ENCODE assay signal across 32 cellular contexts in genomic region chr11:60937144-60937527, GRCh38. TPM values are rescaled to one million over a fixed set of nuclear protein-coding genes. Genes with fewer than 3 reads are reported as not detected.
DNase-seq lines count a peak whose midpoint lies in the region; ATAC-seq, FAIRE-seq and TF ChIP-seq lines count a peak whose summit lies in the region.
"Had no signal": no experiment of that assay in that cellular context is flagged by ENCODE, and none has a peak within 500 bp of the region (broad histone marks: within the 10 kb centered on the region; RNA-seq: fewer than 3 reads in every experiment).

No MANE protein-coding gene starts in this region.

- intact Hi-C loops in HepG2 (cut with micrococcal nuclease; ENCODE audit: unreplicated experiment) (no loop called here), left lung (cut with DNase I) (no loop called here), sciatic nerve (cut with DNase I) (no loop called here)

- TF ChIP-seq RAD21 in liver (IDR thresholded peaks at IDR 0.05) (no peak), HepG2 (CRISPR knock-in tag; IDR thresholded peaks at IDR 0.05) (no peak)

- in situ Hi-C loops in HepG2 (cut with HindIII; ENCODE audit: extremely low pct_ligation_motif_present, low pct_unique_long_range_greater_than_20kb): no loop called here

- H3K4me1 ChIP-seq in liver (ENCODE audit: control insufficient read depth in 4 of 4, insufficient read depth in 4 of 4, low read length in 3 of 4) (no peaks in the 10 kb centered on the region), HepG2 (ENCODE audit: insufficient read depth, low read length) (no peaks in the 10 kb centered on the region), left lung (peaks cover 0 to 6% of the 10 kb centered on the region in 2 donors), MM.1S (ENCODE audit: low read length) (no peaks in the 10 kb centered on the region)
- H3K4me1 ChIP-seq: SJCRH30 had no signal

- POLR2A ChIA-PET in HepG2 (lab: Yijun Ruan, JAX): no interaction called here

- H3K79me2 ChIP-seq in HepG2 (ENCODE audit: insufficient read depth, low read length) (no peaks in the 10 kb centered on the region), MM.1S (ENCODE audit: low read length) (no peaks in the 10 kb centered on the region)

- no peak for FAIRE-seq in HepG2 (lab: Jason Lieb, UNC)
- FAIRE-seq: K562, keratinocyte, RCC 7860 had no signal

- WGBS in liver: 75% methylated on average over 12 of the region's 12 CpGs
- WGBS in HepG2 (ENCODE audit: low lambda C conversion rate): 86% methylated on average over 10 of the region's 12 CpGs

- H3K9ac ChIP-seq in liver (ENCODE audit: low read depth in 1 of 2, low read length in 2 of 2) (no peak overlapping the region), HepG2 (ENCODE audit: insufficient read depth, low read depth, low read length) (no peak overlapping the region), MM.1S (ENCODE audit: low read length) (no peak overlapping the region)

- H3K9me2 ChIP-seq in MM.1S (replicated peaks; ENCODE audit: insufficient read depth, low read length): no peaks in the 10 kb centered on the region

- H3F3A ChIP-seq in MM.1S (ENCODE audit: insufficient read depth, low read length): no peaks in the 10 kb centered on the region

- CTCF ChIA-PET in HepG2 (lab: Yijun Ruan, JAX; ENCODE audit: low intra/inter-chr PET ratio, low total read pairs): no interaction called here

- TF ChIP-seq CTCF in liver (IDR thresholded peaks at IDR 0.05; ENCODE audit: low read depth, low read length, missing input control) (no peak), HepG2 (CRISPR knock-in tag; IDR thresholded peaks at IDR 0.05) (no peak), left lung (IDR thresholded peaks at IDR 0.05) (no peak), MM.1S (IDR thresholded peaks at IDR 0.05; ENCODE audit: low read length) (no peak)

- TF ChIP-seq POLR2A in HepG2 (IDR thresholded peaks at IDR 0.05; ENCODE audit: insufficient read depth in 1 of 2, low read depth in 2 of 2, low read length in 2 of 2): no peak

- H3K27ac ChIP-seq in liver (ENCODE audit: low read depth in 1 of 2, low read length in 2 of 2) (no peak overlapping the region), HepG2 (ENCODE audit: extremely low read length, insufficient read depth, low read length) (no peak overlapping the region), left lung (peak overlapping the region; percentile 53), MM.1S (ENCODE audit: low read length) (no peak overlapping the region)
- H3K27ac ChIP-seq: SJCRH30 had no signal

- TF ChIP-seq EP300 in HepG2 (IDR thresholded peaks at IDR 0.05; ENCODE audit: low read depth in 2 of 2, low read length in 2 of 2) (no peak), HepG2 (CRISPR knock-in tag; IDR thresholded peaks at IDR 0.05; ENCODE audit: borderline replicate concordance) (no peak)

- H3K4me3 ChIP-seq in liver (ENCODE audit: low read depth in 1 of 3, low read length in 3 of 3) (no peak overlapping the region), HepG2 (replicated peaks in 1 of 3; ENCODE audit: insufficient read depth in 1 of 3, low read depth in 2 of 3, low read length in 3 of 3) (no peak overlapping the region), left lung (no peak overlapping the region), MM.1S (ENCODE audit: low read length) (no peak overlapping the region)
- H3K4me3 ChIP-seq: breast epithelium, coronary artery, K562, MG63, SJCRH30, smooth muscle cell had no signal

- no TSS peak for BruUV-seq in HepG2 (replicated peaks; lab: Mats Ljungman, UMichigan)

- H2AFZ ChIP-seq in HepG2 (ENCODE audit: low read length): no peak overlapping the region
- no peak overlapping the region for H2AFZ ChIP-seq in MM.1S (ENCODE audit: low read length)

- no peak for DNase-seq in HepG2 (ENCODE audit: low spot score)
- no peak for DNase-seq in left lung
- DNase-seq in sciatic nerve (ENCODE audit: low spot score): no peak
- no peak for DNase-seq in MM.1S
- DNase-seq in NCI-H526 (lab: John Stamatoyannopoulos, UW): no peak
- DNase-seq in stimulated activated CD4-positive, alpha-beta T cell treated with anti-CD3 and anti-CD28 coated beads, Interleukin-12 subunit alpha, Interleukin-12 subunit beta, amount 100 ng/mL, for 4 hours: no peak
- DNase-seq: activated CD4-positive, alpha-beta T cell treated with anti-CD3 and anti-CD28 coated beads, Interleukin-2, amount 50 U/mL, for 48 hours; activated CD4-positive, CD25-positive, alpha-beta regulatory T cell; activated naive CD4-positive, alpha-beta T cell treated with anti-CD3 and anti-CD28 coated beads, Interleukin-2, amount 50 U/mL, for 16 hours; amniotic stem cell; CD4-positive, CD25-positive, alpha-beta regulatory T cell; DND-41; endodermal cell; HCEC 1CT; mesendoderm; MG63; NCI-H345; NCI-H748 treated with DMSO at 0.1 percent for 48 hours; SJCRH30; T-cell had no signal

- peaks cover 2 to 33% (median 11%) of the 10 kb centered on the region in 4 donors for H3K36me3 ChIP-seq in liver (ENCODE audit: control insufficient read depth in 4 of 4, insufficient read depth in 3 of 4, low read depth in 1 of 4, low read length in 3 of 4)
- H3K36me3 ChIP-seq in HepG2 (replicated peaks in 1 of 2; ENCODE audit: control insufficient read depth in 1 of 2, insufficient read depth in 2 of 2, low read length in 2 of 2): no peaks in the 10 kb centered on the region
- H3K36me3 ChIP-seq in left lung: peaks cover 0 to 64% of the 10 kb centered on the region in 2 donors
- no peaks in the 10 kb centered on the region for H3K36me3 ChIP-seq in MM.1S (replicated peaks; ENCODE audit: insufficient read depth, low read length)
- H3K36me3 ChIP-seq: breast epithelium, MG63, SJCRH30 had no signal

- H4K20me1 ChIP-seq in HepG2 (ENCODE audit: insufficient read depth, low read length) (no peaks in the 10 kb centered on the region), MM.1S (ENCODE audit: insufficient read depth, low read length) (no peaks in the 10 kb centered on the region)

- ATAC-seq in HepG2: no peak
- ATAC-seq in left lung: no peak
- peak; percentile 35 for ATAC-seq in sciatic nerve
- no peak for ATAC-seq in HG03378 (IDR thresholded peaks at IDR 0.05; ENCODE audit: unreplicated experiment)
- ATAC-seq: activated T-helper 17 cell treated with anti-CD3 and anti-CD28 coated beads, Interleukin-2, amount 50 U/mL, for 72 hours; K562; T-cell had no signal

- no peaks in the 10 kb centered on the region for H3K9me3 ChIP-seq in liver (ENCODE audit: control insufficient read depth in 4 of 4, low read length in 3 of 4)
- no peaks in the 10 kb centered on the region for H3K9me3 ChIP-seq in HepG2 (ENCODE audit: low read length)
- H3K9me3 ChIP-seq in left lung: no peaks in the 10 kb centered on the region
- no peaks in the 10 kb centered on the region for H3K9me3 ChIP-seq in MM.1S (replicated peaks; ENCODE audit: insufficient read depth, low read length)
- H3K9me3 ChIP-seq: breast epithelium, MG63, SJCRH30 had no signal

- no peaks in the 10 kb centered on the region for H3K27me3 ChIP-seq in liver (ENCODE audit: control insufficient read depth in 4 of 4, insufficient read depth in 4 of 4, low read length in 3 of 4)
- peaks cover 0 to 2% of the 10 kb centered on the region in 2 experiments; a peak in 2 of 5 replicates for H3K27me3 ChIP-seq in HepG2 (ENCODE audit: control insufficient read depth in 1 of 2, insufficient read depth in 2 of 2, low read length in 2 of 2)
- H3K27me3 ChIP-seq in left lung: no peaks in the 10 kb centered on the region
- peaks cover 32% of the 10 kb centered on the region for H3K27me3 ChIP-seq in MM.1S (replicated peaks; ENCODE audit: insufficient read depth, low read length)
- H3K27me3 ChIP-seq: breast epithelium, MG63, SJCRH30 had no signal

- H3K4me2 ChIP-seq in HepG2 (ENCODE audit: low read depth, low read length) (no peak overlapping the region), MM.1S (ENCODE audit: low read depth, low read length) (no peak overlapping the region)
- H3K4me2 ChIP-seq: smooth muscle cell had no signal

RNA-seq across cellular contexts. Expression of gene TMEM132A, which starts 12.9 kb away (rescaled TPM):
- 1 to 10 TPM; 1.0 to 1.6 TPM for total RNA-seq in liver
- 1 to 10 TPM in 1 of 2 donors, under 1 TPM in 1; 0.60 to 1.1 TPM for polyA plus RNA-seq in liver
- 8.4 and 32.9 TPM in 2 replicates for total RNA-seq in HepG2 (2016; rRNA removed; fragmentation: Illumina TruSeq; extraction: Trizol)
- 5.1 and 6.9 TPM in 2 replicates for total RNA-seq in HepG2 (2016; cell fraction: cytosol; rRNA removed; fragmentation: Illumina TruSeq; extraction: Trizol; ENCODE audit: low read depth)
- 6.9 and 31.8 TPM in 2 replicates for total RNA-seq in HepG2 (2016; cell fraction: insoluble cytoplasmic fraction; rRNA removed; fragmentation: Illumina TruSeq; extraction: Trizol)
- 11.9 and 13.4 TPM in 2 replicates for total RNA-seq in HepG2 (2016; cell fraction: membrane; rRNA removed; fragmentation: Illumina TruSeq; extraction: Trizol)
- total RNA-seq in HepG2 (2016; cell fraction: nucleus; rRNA removed; fragmentation: Illumina TruSeq; extraction: Trizol): 34.0 and 34.7 TPM in 2 replicates
- 11.1 and 22.7 TPM in 2 replicates for polyA plus RNA-seq in HepG2 (2011; rRNA removed)
- 16.2 and 18.8 TPM in 2 replicates for polyA plus RNA-seq in HepG2 (2011; cell fraction: cytosol; rRNA removed)
- polyA plus RNA-seq in HepG2 (2011; cell fraction: nucleus; rRNA removed): 103 and 122 TPM in 2 replicates
- 19.3 and 25.4 TPM in 2 replicates for polyA plus RNA-seq in HepG2 (2012)
- polyA plus RNA-seq in HepG2 (2016; cell fraction: cytosol; fragmentation: Illumina TruSeq; extraction: Trizol; ENCODE audit: low read depth): 3.3 and 4.8 TPM in 2 replicates
- polyA plus RNA-seq in HepG2 (2016; cell fraction: insoluble cytoplasmic fraction; fragmentation: Illumina TruSeq; extraction: Trizol; ENCODE audit: low read depth): 7.6 and 10.7 TPM in 2 replicates
- polyA plus RNA-seq in HepG2 (2016; cell fraction: membrane; fragmentation: Illumina TruSeq; extraction: Trizol; ENCODE audit: low read depth): 8.3 and 10.4 TPM in 2 replicates
- 64.1 and 72.1 TPM in 2 replicates for polyA plus RNA-seq in HepG2 (2016; cell fraction: nucleus; fragmentation: Illumina TruSeq; extraction: Trizol; ENCODE audit: insufficient read depth, low read depth)
- 19.8 and 31.0 TPM in 2 replicates for polyA minus RNA-seq in HepG2 (2011; rRNA and poly(A)+ RNA removed; ENCODE audit: low replicate concordance)
- 15.7 and 16.8 TPM in 2 replicates for polyA minus RNA-seq in HepG2 (2011; cell fraction: cytosol; rRNA and poly(A)+ RNA removed)
- polyA minus RNA-seq in HepG2 (2011; cell fraction: nucleus; rRNA and poly(A)+ RNA removed): 19.7 and 26.0 TPM in 2 replicates
- total RNA-seq in left lung: 10 to 100 TPM; 12.3 to 37.1 TPM
- total RNA-seq in sciatic nerve: 34.2 TPM
- total RNA-seq: CD4-positive, CD25-positive, alpha-beta regulatory T cell had no signal
- polyA plus RNA-seq: CD4-positive, CD25-positive, alpha-beta regulatory T cell had no signal

RNA-seq across cellular contexts. Expression of gene SLC15A3, which starts 14.8 kb away (rescaled TPM):
- total RNA-seq in liver (10 to 100 TPM in 1 of 2 donors, 1 to 10 TPM in 1; 9.0 to 20.9 TPM), HepG2 (2016; rRNA removed; fragmentation: Illumina TruSeq; extraction: Trizol) (0.58 and 0.77 TPM in 2 replicates), left lung (10 to 100 TPM; 60.4 to 96.4 TPM), sciatic nerve (49.4 TPM)
- polyA plus RNA-seq in liver (10 to 100 TPM; 13.1 to 19.6 TPM), HepG2 (2011; rRNA removed) (0.45 and 1.1 TPM in 2 replicates)
- total RNA-seq in HepG2 (2016; cell fraction: cytosol; rRNA removed; fragmentation: Illumina TruSeq; extraction: Trizol; ENCODE audit: low read depth): 0.09 TPM in 1 of 2 replicates, not detected in the other
- 0.49 and 1.1 TPM in 2 replicates for total RNA-seq in HepG2 (2016; cell fraction: insoluble cytoplasmic fraction; rRNA removed; fragmentation: Illumina TruSeq; extraction: Trizol)
- total RNA-seq in HepG2 (2016; cell fraction: membrane; rRNA removed; fragmentation: Illumina TruSeq; extraction: Trizol): 0.49 and 1.1 TPM in 2 replicates
- total RNA-seq in HepG2 (2016; cell fraction: nucleus; rRNA removed; fragmentation: Illumina TruSeq; extraction: Trizol): 1.8 and 2.8 TPM in 2 replicates
- polyA plus RNA-seq in HepG2 (2011; cell fraction: cytosol; rRNA removed): 0.23 and 0.60 TPM in 2 replicates
- 0.97 and 1.0 TPM in 2 replicates for polyA plus RNA-seq in HepG2 (2011; cell fraction: nucleus; rRNA removed)
- 0.27 TPM in 1 of 2 replicates, not detected in the other for polyA plus RNA-seq in HepG2 (2012)
- polyA plus RNA-seq in HepG2 (2016; cell fraction: cytosol; fragmentation: Illumina TruSeq; extraction: Trizol; ENCODE audit: low read depth): 0.18 and 0.51 TPM in 2 replicates
- polyA plus RNA-seq in HepG2 (2016; cell fraction: insoluble cytoplasmic fraction; fragmentation: Illumina TruSeq; extraction: Trizol; ENCODE audit: low read depth): 0.53 and 0.84 TPM in 2 replicates
- 0.44 and 0.58 TPM in 2 replicates for polyA plus RNA-seq in HepG2 (2016; cell fraction: membrane; fragmentation: Illumina TruSeq; extraction: Trizol; ENCODE audit: low read depth)
- polyA plus RNA-seq in HepG2 (2016; cell fraction: nucleus; fragmentation: Illumina TruSeq; extraction: Trizol; ENCODE audit: insufficient read depth, low read depth): 1.3 TPM in 1 of 2 replicates, not detected in the other
- polyA minus RNA-seq in HepG2 (2011; rRNA and poly(A)+ RNA removed; ENCODE audit: low replicate concordance): 1.4 and 4.0 TPM in 2 replicates
- polyA minus RNA-seq in HepG2 (2011; cell fraction: cytosol; rRNA and poly(A)+ RNA removed): 0.97 and 1.5 TPM in 2 replicates
- polyA minus RNA-seq in HepG2 (2011; cell fraction: nucleus; rRNA and poly(A)+ RNA removed): 1.5 and 1.6 TPM in 2 replicates

RNA-seq across cellular contexts. Expression of gene TMEM109, which starts 23.2 kb away (rescaled TPM):
- 10 to 100 TPM; 20.6 to 21.2 TPM for total RNA-seq in liver
- polyA plus RNA-seq in liver: 10 to 100 TPM; 40.0 to 40.3 TPM
- total RNA-seq in HepG2 (2016; rRNA removed; fragmentation: Illumina TruSeq; extraction: Trizol): 10.7 and 18.0 TPM in 2 replicates
- 4.0 TPM in 2 replicates for total RNA-seq in HepG2 (2016; cell fraction: cytosol; rRNA removed; fragmentation: Illumina TruSeq; extraction: Trizol; ENCODE audit: low read depth)
- 10.2 and 18.3 TPM in 2 replicates for total RNA-seq in HepG2 (2016; cell fraction: insoluble cytoplasmic fraction; rRNA removed; fragmentation: Illumina TruSeq; extraction: Trizol)
- total RNA-seq in HepG2 (2016; cell fraction: membrane; rRNA removed; fragmentation: Illumina TruSeq; extraction: Trizol): 8.4 and 9.5 TPM in 2 replicates
- 14.1 and 14.6 TPM in 2 replicates for total RNA-seq in HepG2 (2016; cell fraction: nucleus; rRNA removed; fragmentation: Illumina TruSeq; extraction: Trizol)
- polyA plus RNA-seq in HepG2 (2011; rRNA removed): 7.7 and 12.2 TPM in 2 replicates
- polyA plus RNA-seq in HepG2 (2011; cell fraction: cytosol; rRNA removed): 9.5 and 10.2 TPM in 2 replicates
- polyA plus RNA-seq in HepG2 (2011; cell fraction: nucleus; rRNA removed): 5.5 and 8.4 TPM in 2 replicates
- 12.8 and 19.4 TPM in 2 replicates for polyA plus RNA-seq in HepG2 (2012)
- polyA plus RNA-seq in HepG2 (2016; cell fraction: cytosol; fragmentation: Illumina TruSeq; extraction: Trizol; ENCODE audit: low read depth): 3.7 TPM in 2 replicates
- 12.7 and 13.2 TPM in 2 replicates for polyA plus RNA-seq in HepG2 (2016; cell fraction: insoluble cytoplasmic fraction; fragmentation: Illumina TruSeq; extraction: Trizol; ENCODE audit: low read depth)
- polyA plus RNA-seq in HepG2 (2016; cell fraction: membrane; fragmentation: Illumina TruSeq; extraction: Trizol; ENCODE audit: low read depth): 8.3 and 10.0 TPM in 2 replicates
- 29.4 and 33.0 TPM in 2 replicates for polyA plus RNA-seq in HepG2 (2016; cell fraction: nucleus; fragmentation: Illumina TruSeq; extraction: Trizol; ENCODE audit: insufficient read depth, low read depth)
- polyA minus RNA-seq in HepG2 (2011; rRNA and poly(A)+ RNA removed; ENCODE audit: low replicate concordance): 9.0 and 55.3 TPM in 2 replicates
- 5.5 and 9.1 TPM in 2 replicates for polyA minus RNA-seq in HepG2 (2011; cell fraction: cytosol; rRNA and poly(A)+ RNA removed)
- polyA minus RNA-seq in HepG2 (2011; cell fraction: nucleus; rRNA and poly(A)+ RNA removed): 2.2 and 4.5 TPM in 2 replicates
- total RNA-seq in left lung: 100 to 1,000 TPM; 105 to 130 TPM
- total RNA-seq in sciatic nerve: 128 TPM

RNA-seq across cellular contexts. Expression of gene PRPF19, which starts 30.8 kb away (rescaled TPM):
- total RNA-seq in liver (10 to 100 TPM; 36.2 to 44.6 TPM), HepG2 (2016; rRNA removed; fragmentation: Illumina TruSeq; extraction: Trizol) (91.1 and 115 TPM in 2 replicates), left lung (10 to 100 TPM; 49.1 to 76.8 TPM), sciatic nerve (50.7 TPM)
- polyA plus RNA-seq in liver (10 to 100 TPM; 25.4 to 57.1 TPM), HepG2 (2011; rRNA removed) (25.0 and 27.4 TPM in 2 replicates)
- total RNA-seq in HepG2 (2016; cell fraction: cytosol; rRNA removed; fragmentation: Illumina TruSeq; extraction: Trizol; ENCODE audit: low read depth): 16.1 and 16.4 TPM in 2 replicates
- 93.5 and 104 TPM in 2 replicates for total RNA-seq in HepG2 (2016; cell fraction: insoluble cytoplasmic fraction; rRNA removed; fragmentation: Illumina TruSeq; extraction: Trizol)
- total RNA-seq in HepG2 (2016; cell fraction: membrane; rRNA removed; fragmentation: Illumina TruSeq; extraction: Trizol): 37.9 and 40.5 TPM in 2 replicates
- 52.4 and 56.0 TPM in 2 replicates for total RNA-seq in HepG2 (2016; cell fraction: nucleus; rRNA removed; fragmentation: Illumina TruSeq; extraction: Trizol)
- polyA plus RNA-seq in HepG2 (2011; cell fraction: cytosol; rRNA removed): 19.8 and 29.8 TPM in 2 replicates
- 32.6 and 32.8 TPM in 2 replicates for polyA plus RNA-seq in HepG2 (2011; cell fraction: nucleus; rRNA removed)
- 56.0 and 62.2 TPM in 2 replicates for polyA plus RNA-seq in HepG2 (2012)
- polyA plus RNA-seq in HepG2 (2016; cell fraction: cytosol; fragmentation: Illumina TruSeq; extraction: Trizol; ENCODE audit: low read depth): 14.7 and 16.9 TPM in 2 replicates
- polyA plus RNA-seq in HepG2 (2016; cell fraction: insoluble cytoplasmic fraction; fragmentation: Illumina TruSeq; extraction: Trizol; ENCODE audit: low read depth): 125 and 138 TPM in 2 replicates
- polyA plus RNA-seq in HepG2 (2016; cell fraction: membrane; fragmentation: Illumina TruSeq; extraction: Trizol; ENCODE audit: low read depth): 33.6 and 36.5 TPM in 2 replicates
- 76.8 and 76.9 TPM in 2 replicates for polyA plus RNA-seq in HepG2 (2016; cell fraction: nucleus; fragmentation: Illumina TruSeq; extraction: Trizol; ENCODE audit: insufficient read depth, low read depth)
- polyA minus RNA-seq in HepG2 (2011; rRNA and poly(A)+ RNA removed; ENCODE audit: low replicate concordance): 52.3 and 71.1 TPM in 2 replicates
- 22.3 and 28.6 TPM in 2 replicates for polyA minus RNA-seq in HepG2 (2011; cell fraction: cytosol; rRNA and poly(A)+ RNA removed)
- polyA minus RNA-seq in HepG2 (2011; cell fraction: nucleus; rRNA and poly(A)+ RNA removed): 33.5 and 39.2 TPM in 2 replicates

RNA-seq across cellular contexts. Expression of gene CD6, which starts 34.3 kb away (rescaled TPM):
- total RNA-seq in liver (under 1 TPM; 0.42 to 0.59 TPM), HepG2 (2016; rRNA removed; fragmentation: Illumina TruSeq; extraction: Trizol) (not detected in 2 replicates), left lung (1 to 10 TPM; 1.7 to 6.3 TPM), sciatic nerve (2.5 TPM)
- polyA plus RNA-seq in liver (under 1 TPM; 0.31 to 0.48 TPM), HepG2 (2011; rRNA removed) (not detected in 2 replicates)
- total RNA-seq in HepG2 (2016; cell fraction: cytosol; rRNA removed; fragmentation: Illumina TruSeq; extraction: Trizol; ENCODE audit: low read depth): not detected in 2 replicates
- total RNA-seq in HepG2 (2016; cell fraction: insoluble cytoplasmic fraction; rRNA removed; fragmentation: Illumina TruSeq; extraction: Trizol): not detected in 2 replicates
- not detected in 2 replicates for total RNA-seq in HepG2 (2016; cell fraction: membrane; rRNA removed; fragmentation: Illumina TruSeq; extraction: Trizol)
- total RNA-seq in HepG2 (2016; cell fraction: nucleus; rRNA removed; fragmentation: Illumina TruSeq; extraction: Trizol): not detected in 2 replicates
- not detected in 2 replicates for polyA plus RNA-seq in HepG2 (2011; cell fraction: cytosol; rRNA removed)
- not detected in 2 replicates for polyA plus RNA-seq in HepG2 (2011; cell fraction: nucleus; rRNA removed)
- polyA plus RNA-seq in HepG2 (2012): not detected in 2 replicates
- not detected in 2 replicates for polyA plus RNA-seq in HepG2 (2016; cell fraction: cytosol; fragmentation: Illumina TruSeq; extraction: Trizol; ENCODE audit: low read depth)
- polyA plus RNA-seq in HepG2 (2016; cell fraction: insoluble cytoplasmic fraction; fragmentation: Illumina TruSeq; extraction: Trizol; ENCODE audit: low read depth): not detected in 2 replicates
- polyA plus RNA-seq in HepG2 (2016; cell fraction: membrane; fragmentation: Illumina TruSeq; extraction: Trizol; ENCODE audit: low read depth): not detected in 2 replicates
- polyA plus RNA-seq in HepG2 (2016; cell fraction: nucleus; fragmentation: Illumina TruSeq; extraction: Trizol; ENCODE audit: insufficient read depth, low read depth): not detected in 2 replicates
- not detected in 2 replicates for polyA minus RNA-seq in HepG2 (2011; rRNA and poly(A)+ RNA removed; ENCODE audit: low replicate concordance)
- polyA minus RNA-seq in HepG2 (2011; cell fraction: cytosol; rRNA and poly(A)+ RNA removed): not detected in 2 replicates
- not detected in 2 replicates for polyA minus RNA-seq in HepG2 (2011; cell fraction: nucleus; rRNA and poly(A)+ RNA removed)
- total RNA-seq: A172, HT1080, pulmonary artery endothelial cell, SJCRH30 had no signal
- polyA plus RNA-seq: K562, smooth muscle cell had no signal

Comparison
In these comparisons a context has a peak if more than half of its experiments do, and no peak if none do; other contexts are left out.
1. H3K27ac ChIP-seq: peak in left lung (2 of 2); none in liver (0 of 2), HepG2 (single experiment) and MM.1S (single experiment).